9 cellular contexts compared by ENCODE assay signal in the genomic region with DNA sequence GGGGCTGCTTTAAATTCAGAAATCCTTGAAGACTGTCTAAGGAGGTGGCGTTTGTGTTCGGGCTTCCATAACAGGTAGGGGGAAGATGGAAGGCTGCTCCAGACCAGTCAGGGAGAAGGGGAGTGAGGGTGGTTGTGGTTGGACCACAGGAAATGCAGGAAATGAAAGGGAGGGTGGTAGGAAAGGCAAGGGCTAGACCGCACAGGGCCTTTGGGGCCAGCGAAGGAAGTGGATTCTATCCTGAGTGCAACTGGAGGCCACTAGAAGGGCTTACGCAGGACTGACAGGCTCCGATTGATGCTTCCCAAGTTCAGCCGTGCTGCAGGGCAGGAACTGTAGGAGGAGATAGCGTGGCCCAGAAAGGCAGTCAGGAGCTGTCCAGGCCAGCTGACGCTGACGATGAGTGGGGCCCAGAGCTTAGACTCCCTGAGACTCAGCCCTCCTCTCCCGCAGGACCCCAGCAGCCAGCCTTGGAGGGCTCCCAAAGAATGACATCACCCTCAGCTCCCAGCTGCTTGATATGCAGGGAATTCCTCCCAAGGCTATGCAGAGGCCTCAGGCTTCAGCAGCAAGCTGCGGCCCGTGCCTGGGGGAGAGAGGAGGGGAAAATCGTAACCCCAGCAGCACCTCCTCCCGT. TPM values are rescaled to one million over a fixed set of nuclear protein-coding genes. Genes with fewer than 3 reads are reported as not detected.
DNase-seq lines count a peak whose midpoint lies in the region; ATAC-seq and TF ChIP-seq lines count a peak whose summit lies in the region.
"Had no signal": no experiment of that assay in that cellular context is flagged by ENCODE, and none has a peak within 500 bp of the region (broad histone marks: within the 10 kb centered on the region; RNA-seq: fewer than 3 reads in every experiment).

No MANE protein-coding gene starts in this region.

- no peaks in the 10 kb centered on the region for H3K36me3 ChIP-seq in heart right ventricle
- H3K36me3 ChIP-seq in psoas muscle (ENCODE audit: insufficient read depth in 1 of 2, low read depth in 1 of 2): no peaks in the 10 kb centered on the region
- no peaks in the 10 kb centered on the region for H3K36me3 ChIP-seq in mammary epithelial cell (ENCODE audit: insufficient read depth, low read length)

- no peak overlapping the region for H3K27ac Mint-ChIP-seq in WTC11
- no peak overlapping the region for H3K27ac Mint-ChIP-seq in stimulated activated memory B cell treated with anti-CD40 and anti-IgM and Interleukin-4, amounts not matched to agents 10 μg/mL and 1 μg/mL and 100 μg/mL, for 72 hours

- H3K4me1 ChIP-seq in heart right ventricle: peaks cover 0 to 32% (median 12%) of the 10 kb centered on the region in 9 donors
- H3K4me1 ChIP-seq in psoas muscle: no peaks in the 10 kb centered on the region
- H3K4me1 ChIP-seq in mammary epithelial cell (ENCODE audit: insufficient read depth, low read length): no peaks in the 10 kb centered on the region

- BruUV-seq in mammary epithelial cell (replicated peaks; lab: Mats Ljungman, UMichigan): no TSS peak

- 21 to 29% methylated on average over 15 of the region's 15 CpGs for WGBS in heart right ventricle, 2 donors
- WGBS in psoas muscle, 3 donors: 9 to 20% (median 14%) methylated on average over 15 of the region's 15 CpGs
- WGBS in mammary epithelial cell (ENCODE audit: low coverage, missing lambda C conversion rate): 23% methylated on average over 15 of the region's 15 CpGs

- no peaks in the 10 kb centered on the region for H3K9me3 Mint-ChIP-seq in WTC11
- no peaks in the 10 kb centered on the region for H3K9me3 Mint-ChIP-seq in stimulated activated memory B cell treated with anti-CD40 and anti-IgM and Interleukin-4, amounts not matched to agents 10 μg/mL and 1 μg/mL and 100 μg/mL, for 72 hours

- ATAC-seq in WTC11 (peak; percentile 94), heart right ventricle (peak; percentile 91 to 97 (median 95)), psoas muscle (peak; percentile 56 to 69 (median 64))
- ATAC-seq in stimulated activated memory B cell treated with anti-CD40 and anti-IgM and Interleukin-4, amounts not matched to agents 10 μg/mL and 1 μg/mL and 100 μg/mL, for 72 hours: no peak

- TF ChIP-seq CTCF in WTC11 (IDR thresholded peaks at IDR 0.05) (no peak), heart right ventricle (IDR thresholded peaks at IDR 0.05) (peak in 2 of 9 donors; percentile 9 to 16), psoas muscle (IDR thresholded peaks at IDR 0.05) (no peak), mammary epithelial cell (conservative IDR thresholded peaks at IDR 0.05 in 1 of 2, IDR thresholded peaks at IDR 0.05 in 1 of 2; ENCODE audit: extremely low read depth in 1 of 2, insufficient read depth in 1 of 2, low read depth in 1 of 2, low read length in 2 of 2) (no peak)

- dilution Hi-C loops in mammary epithelial cell (cut with HindIII; ENCODE audit: low sequenced_read_pairs): no loop called here

- H3K79me2 ChIP-seq in mammary epithelial cell (ENCODE audit: insufficient read depth, low read length): no peaks in the 10 kb centered on the region

- no peaks in the 10 kb centered on the region for H4K20me1 ChIP-seq in mammary epithelial cell (ENCODE audit: insufficient read depth, low read length)

- peak overlapping the region in 5 of 10 donors; percentile 19 to 44 (median 34) for H3K27ac ChIP-seq in heart right ventricle
- no peak overlapping the region for H3K27ac ChIP-seq in psoas muscle
- H3K27ac ChIP-seq in mammary epithelial cell (ENCODE audit: insufficient read depth, low read depth, low read length): no peak overlapping the region

- in situ Hi-C loops in mammary epithelial cell (cut with MboI; ENCODE audit: low sequenced_read_pairs in 2 of 2): no loop called here

- peaks cover 6% of the 10 kb centered on the region; the same call in 1 of the 2 replicates for H3K4me1 Mint-ChIP-seq in WTC11
- no peaks in the 10 kb centered on the region for H3K4me1 Mint-ChIP-seq in stimulated activated memory B cell treated with anti-CD40 and anti-IgM and Interleukin-4, amounts not matched to agents 10 μg/mL and 1 μg/mL and 100 μg/mL, for 72 hours

- H3K4me3 ChIP-seq in heart right ventricle: no peak overlapping the region
- H3K4me3 ChIP-seq in psoas muscle: no peak overlapping the region
- H3K4me3 ChIP-seq in mammary epithelial cell (replicated peaks in 1 of 3; ENCODE audit: insufficient read depth in 1 of 3, low read depth in 2 of 3, low read length in 3 of 3): no peak overlapping the region

- no peak overlapping the region for H3K4me3 Mint-ChIP-seq in WTC11
- no peak overlapping the region for H3K4me3 Mint-ChIP-seq in stimulated activated memory B cell treated with anti-CD40 and anti-IgM and Interleukin-4, amounts not matched to agents 10 μg/mL and 1 μg/mL and 100 μg/mL, for 72 hours

- H3K4me2 ChIP-seq in mammary epithelial cell (ENCODE audit: insufficient read depth, low read depth, low read length): no peak overlapping the region

- peak; percentile 50 for DNase-seq in GF-D8 (lab: John Stamatoyannopoulos, UW)
- DNase-seq in WTC11 (ENCODE audit: low spot score): peak; percentile 53
- peak; percentile 69 to 88 for DNase-seq in heart right ventricle
- peak; percentile 61 to 82 for DNase-seq in psoas muscle
- DNase-seq in NCI-H2029 treated with DMSO at 0.1 percent for 48 hours (lab: John Stamatoyannopoulos, UW): no peak
- no peak for DNase-seq in NCI-H146 (lab: John Stamatoyannopoulos, UW)
- DNase-seq in mammary epithelial cell: no peak
- DNase-seq: SIG-M5 had no signal

- H3K9ac ChIP-seq in mammary epithelial cell (ENCODE audit: insufficient read depth, low read length): no peak overlapping the region

- no peaks in the 10 kb centered on the region for H3K36me3 Mint-ChIP-seq in WTC11
- no peaks in the 10 kb centered on the region for H3K36me3 Mint-ChIP-seq in stimulated activated memory B cell treated with anti-CD40 and anti-IgM and Interleukin-4, amounts not matched to agents 10 μg/mL and 1 μg/mL and 100 μg/mL, for 72 hours

- H3K27me3 ChIP-seq in heart right ventricle: peaks cover 0 to 44% (median 0%) of the 10 kb centered on the region in 7 donors
- H3K27me3 ChIP-seq in psoas muscle (ENCODE audit: insufficient read depth in 3 of 3, low read length in 2 of 3): peaks cover 0 to 17% (median 0%) of the 10 kb centered on the region in 3 donors
- H3K27me3 ChIP-seq in mammary epithelial cell (ENCODE audit: insufficient read depth, low read length): no peaks in the 10 kb centered on the region

- H3K9me3 ChIP-seq in heart right ventricle: no peaks in the 10 kb centered on the region
- H3K9me3 ChIP-seq in psoas muscle: peaks cover under 1% of the 10 kb centered on the region
- no peaks in the 10 kb centered on the region for H3K9me3 ChIP-seq in mammary epithelial cell (replicated peaks; ENCODE audit: insufficient read depth, low read length)

- intact Hi-C loops in heart right ventricle (cut with DNase I) (no loop called here), psoas muscle (cut with DNase I) (no loop called here), mammary epithelial cell (cut with micrococcal nuclease) (no loop called here)

- POLR2A ChIA-PET in WTC11 (lab: Charles Lee): interaction anchor here (0.9 kb wide), 1 partner anchor 11 kb away, joined by 3 read pairs; no protein-coding TSS in a partner anchor

- no peak overlapping the region for H2AFZ ChIP-seq in mammary epithelial cell (ENCODE audit: low read depth, low read length)

- H3K27me3 Mint-ChIP-seq in WTC11 (ENCODE audit: low read depth): no peaks in the 10 kb centered on the region
- no peaks in the 10 kb centered on the region for H3K27me3 Mint-ChIP-seq in stimulated activated memory B cell treated with anti-CD40 and anti-IgM and Interleukin-4, amounts not matched to agents 10 μg/mL and 1 μg/mL and 100 μg/mL, for 72 hours

- CTCF ChIA-PET in WTC11 (lab: Charles Lee): interaction anchor here (0.7 to 1.5 kb wide), 2 partner anchors 27 to 45 kb away, joined by 3 to 4 read pairs; no protein-coding TSS in a partner anchor
- CTCF ChIA-PET in mammary epithelial cell (lab: Charles Lee; ENCODE audit: low non-redundant PET): no interaction called here

TF ChIP-seq in WTC11, 78 proteins besides CTCF, POLR2A, EP300 and RAD21 (continues in another document):
- TF ChIP-seq, protein P1, sequence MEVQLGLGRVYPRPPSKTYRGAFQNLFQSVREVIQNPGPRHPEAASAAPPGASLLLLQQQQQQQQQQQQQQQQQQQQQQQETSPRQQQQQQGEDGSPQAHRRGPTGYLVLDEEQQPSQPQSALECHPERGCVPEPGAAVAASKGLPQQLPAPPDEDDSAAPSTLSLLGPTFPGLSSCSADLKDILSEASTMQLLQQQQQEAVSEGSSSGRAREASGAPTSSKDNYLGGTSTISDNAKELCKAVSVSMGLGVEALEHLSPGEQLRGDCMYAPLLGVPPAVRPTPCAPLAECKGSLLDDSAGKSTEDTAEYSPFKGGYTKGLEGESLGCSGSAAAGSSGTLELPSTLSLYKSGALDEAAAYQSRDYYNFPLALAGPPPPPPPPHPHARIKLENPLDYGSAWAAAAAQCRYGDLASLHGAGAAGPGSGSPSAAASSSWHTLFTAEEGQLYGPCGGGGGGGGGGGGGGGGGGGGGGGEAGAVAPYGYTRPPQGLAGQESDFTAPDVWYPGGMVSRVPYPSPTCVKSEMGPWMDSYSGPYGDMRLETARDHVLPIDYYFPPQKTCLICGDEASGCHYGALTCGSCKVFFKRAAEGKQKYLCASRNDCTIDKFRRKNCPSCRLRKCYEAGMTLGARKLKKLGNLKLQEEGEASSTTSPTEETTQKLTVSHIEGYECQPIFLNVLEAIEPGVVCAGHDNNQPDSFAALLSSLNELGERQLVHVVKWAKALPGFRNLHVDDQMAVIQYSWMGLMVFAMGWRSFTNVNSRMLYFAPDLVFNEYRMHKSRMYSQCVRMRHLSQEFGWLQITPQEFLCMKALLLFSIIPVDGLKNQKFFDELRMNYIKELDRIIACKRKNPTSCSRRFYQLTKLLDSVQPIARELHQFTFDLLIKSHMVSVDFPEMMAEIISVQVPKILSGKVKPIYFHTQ (CRISPR knock-in tag; IDR thresholded peaks at IDR 0.05): no peak

RNA-seq across cellular contexts. Expression of a gene that starts 48.8 kb away (rescaled TPM):
- 0.59 to 0.82 TPM (median 0.80 TPM) in 3 replicates for total RNA-seq in WTC11 (2021)
- total RNA-seq in heart right ventricle: under 1 TPM in 4 of 10 donors, not detected in 6; 0.11 to 0.67 (median 0.27) TPM
- polyA plus RNA-seq in heart right ventricle: under 1 TPM in 1 of 2 donors, not detected in 1; 0.06 TPM
- not detected for total RNA-seq in psoas muscle
- under 1 TPM in 1 of 3 donors, not detected in 2; 0.03 TPM for polyA plus RNA-seq in psoas muscle
- not detected for total RNA-seq in mammary epithelial cell
- polyA plus RNA-seq in mammary epithelial cell: not detected
- not detected for polyA minus RNA-seq in mammary epithelial cell

Comparison
In these comparisons a context has a peak if more than half of its experiments do, and no peak if none do; other contexts are left out.
1. DNase-seq: peak in GF-D8 (single experiment), WTC11 (single experiment), heart right ventricle (2 of 2) and psoas muscle (2 of 2); none in NCI-H2029 treated with DMSO at 0.1 percent for 48 hours (single experiment), NCI-H146 (single experiment) and mammary epithelial cell (single experiment).